Comparison of ENCODE assay signal across 9 cellular contexts in genomic region chr1:203475012-203475981, GRCh38. TPM values are rescaled to one million over a fixed set of nuclear protein-coding genes. Genes with fewer than 3 reads are reported as not detected.
A peak's percentile ranks its signal among the peaks of the same experiment; 100 is the strongest.
DNase-seq lines count a peak whose midpoint lies in the region; ATAC-seq and TF ChIP-seq lines count a peak whose summit lies in the region.
"Had no signal": no experiment of that assay in that cellular context is flagged by ENCODE, and none has a peak within 500 bp of the region (broad histone marks: within the 10 kb centered on the region; RNA-seq: fewer than 3 reads in every experiment).

PRELP (plus strand) TSS chr1:203475806; CDS start chr1:203483185, 7,379 bp downstream.

- no peak within 1 kb of the TSS for H3K4me3 ChIP-seq in mucosa of descending colon

- H3K9me3 ChIP-seq in mucosa of descending colon: no peaks in the 10 kb centered on the region

- no peaks in the 10 kb centered on the region for H3K9me3 Mint-ChIP-seq in activated CD8-positive, alpha-beta T cell treated with anti-CD3 and anti-CD28 coated beads, Interleukin-2, amount 10 ng/mL, durations not matched to agents 7 days and 5 days (ENCODE audit: insufficient read depth)
- H3K9me3 Mint-ChIP-seq: CD4-positive, CD25-positive, alpha-beta regulatory T cell had no signal

- H3K27me3 Mint-ChIP-seq in activated CD8-positive, alpha-beta T cell treated with anti-CD3 and anti-CD28 coated beads, Interleukin-2, amount 10 ng/mL, durations not matched to agents 7 days and 5 days (ENCODE audit: low read depth): peaks cover 15% of the 10 kb centered on the region

- H3K4me1 ChIP-seq in mucosa of descending colon (ENCODE audit: low read depth): peaks cover 7% of the 10 kb centered on the region

- H3K4me3 Mint-ChIP-seq in activated CD8-positive, alpha-beta T cell treated with anti-CD3 and anti-CD28 coated beads, Interleukin-2, amount 10 ng/mL, durations not matched to agents 7 days and 5 days: no peak within 1 kb of the TSS
- H3K4me3 Mint-ChIP-seq: CD4-positive, CD25-positive, alpha-beta regulatory T cell had no signal

- H3K4me1 Mint-ChIP-seq in activated CD8-positive, alpha-beta T cell treated with anti-CD3 and anti-CD28 coated beads, Interleukin-2, amount 10 ng/mL, durations not matched to agents 7 days and 5 days (ENCODE audit: low read depth): peaks cover 2% of the 10 kb centered on the region
- H3K4me1 Mint-ChIP-seq: CD4-positive, CD25-positive, alpha-beta regulatory T cell had no signal

- no peaks in the 10 kb centered on the region for H3K36me3 Mint-ChIP-seq in activated CD8-positive, alpha-beta T cell treated with anti-CD3 and anti-CD28 coated beads, Interleukin-2, amount 10 ng/mL, durations not matched to agents 7 days and 5 days (ENCODE audit: low read depth)
- H3K36me3 Mint-ChIP-seq: CD4-positive, CD25-positive, alpha-beta regulatory T cell had no signal

- POLR2A ChIA-PET in activated CD8-positive, alpha-beta T cell treated with anti-CD3 and anti-CD28 coated beads, Interleukin-2, amount 10 ng/mL, durations not matched to agents 7 days and 5 days (lab: Charles Lee): no interaction called here

- peak; percentile 79 for DNase-seq in AG08395 (ENCODE audit: low spot score)
- peak; percentile 64 for DNase-seq in NCI-H1694 treated with DMSO at 0.1 percent for 48 hours (lab: John Stamatoyannopoulos, UW)
- peak; percentile 96 for DNase-seq in epidermal melanocyte (ENCODE audit: insufficient read length, low spot score)
- peak in 2 of 3 donors; percentile 40 to 47 for DNase-seq in mucosa of descending colon
- DNase-seq in germinal center (ENCODE audit: low spot score): no peak
- no peak for DNase-seq in GM10266 (ENCODE audit: extremely low spot score)
- DNase-seq in activated CD8-positive, alpha-beta T cell treated with anti-CD3 and anti-CD28 coated beads, Interleukin-2, amount 10 ng/mL, durations not matched to agents 7 days and 5 days: no peak
- DNase-seq: CD4-positive, CD25-positive, alpha-beta regulatory T cell had no signal

- peak; percentile 66 for ATAC-seq in mucosa of descending colon
- no peak for ATAC-seq in HG03442 (IDR thresholded peaks at IDR 0.05; ENCODE audit: unreplicated experiment)
- no peak for ATAC-seq in activated CD8-positive, alpha-beta T cell treated with anti-CD3 and anti-CD28 coated beads, Interleukin-2, amount 10 ng/mL, durations not matched to agents 7 days and 5 days

- intact Hi-C loops in mucosa of descending colon (cut with DNase I, micrococcal nuclease): no loop called here

- CTCF ChIA-PET in activated CD8-positive, alpha-beta T cell treated with anti-CD3 and anti-CD28 coated beads, Interleukin-2, amount 10 ng/mL, durations not matched to agents 7 days and 5 days (lab: Charles Lee): interaction anchor here (1.4 to 4.8 kb wide), 5 partner anchors 9 to 206 kb away, joined by 3 to 48 read pairs (median 22); no protein-coding TSS in a partner anchor

- no peaks in the 10 kb centered on the region for H3K36me3 ChIP-seq in mucosa of descending colon (ENCODE audit: low read depth)

- H3K27ac Mint-ChIP-seq in activated CD8-positive, alpha-beta T cell treated with anti-CD3 and anti-CD28 coated beads, Interleukin-2, amount 10 ng/mL, durations not matched to agents 7 days and 5 days: no peak within 1 kb of the TSS
- H3K27ac Mint-ChIP-seq: CD4-positive, CD25-positive, alpha-beta regulatory T cell had no signal

- TF ChIP-seq CTCF in mucosa of descending colon (IDR thresholded peaks at IDR 0.05) (no peak), GM10266 (IDR thresholded peaks at IDR 0.05; ENCODE audit: control insufficient read depth, insufficient read depth, low read depth, missing control alignments) (no peak)

RNA-seq across cellular contexts. Expression of gene PRELP, which starts in this region (rescaled TPM):
- total RNA-seq in mucosa of descending colon: 100 to 1,000 TPM in 1 of 3 donors, 1 to 10 TPM in 2; 5.5 to 174 (median 5.6) TPM
- total RNA-seq in activated CD8-positive, alpha-beta T cell treated with anti-CD3 and anti-CD28 coated beads, Interleukin-2, amount 10 ng/mL, durations not matched to agents 7 days and 5 days: not detected
- total RNA-seq: CD4-positive, CD25-positive, alpha-beta regulatory T cell had no signal

Comparison
In these comparisons a context has a peak if more than half of its experiments do, and no peak if none do; other contexts are left out.
1. RNA of gene PRELP (total RNA-seq): 5.5 to 174 TPM in mucosa of descending colon; not detected in activated CD8-positive, alpha-beta T cell treated with anti-CD3 and anti-CD28 coated beads, Interleukin-2, amount 10 ng/mL, durations not matched to agents 7 days and 5 days; every median in the first group is over 4 times any median in the second.
2. DNase-seq: peak in AG08395 (single experiment), NCI-H1694 treated with DMSO at 0.1 percent for 48 hours (single experiment), epidermal melanocyte (single experiment) and mucosa of descending colon (2 of 3); none in germinal center (single experiment), GM10266 (single experiment) and activated CD8-positive, alpha-beta T cell treated with anti-CD3 and anti-CD28 coated beads, Interleukin-2, amount 10 ng/mL, durations not matched to agents 7 days and 5 days (single experiment).